10 cellular contexts compared by ENCODE assay signal in genomic region chr17:77728022-77728671, GRCh38.
DNase-seq lines count a peak whose midpoint lies in the region; TF ChIP-seq lines count a peak whose summit lies in the region.
"Had no signal": no experiment of that assay in that cellular context is flagged by ENCODE, and none has a peak within 500 bp of the region (broad histone marks: within the 10 kb centered on the region; RNA-seq: fewer than 3 reads in every experiment).

No MANE protein-coding gene starts in this region.

- H3K9me3 ChIP-seq in left ventricle myocardium inferior (replicated peaks) (peaks cover 14% of the 10 kb centered on the region), uterus (no peaks in the 10 kb centered on the region)
- no peaks in the 10 kb centered on the region for H3K9me3 ChIP-seq in effector memory CD4-positive, alpha-beta T cell (ENCODE audit: control insufficient read depth, low read length)

- peaks cover 33% of the 10 kb centered on the region for H3K4me1 ChIP-seq in left ventricle myocardium inferior
- H3K4me1 ChIP-seq in uterus, result no peaks in the 10 kb centered on the region
- H3K4me1 ChIP-seq in effector memory CD4-positive, alpha-beta T cell (ENCODE audit: control insufficient read depth, insufficient read depth, low read length, poor library complexity, severe bottlenecking), result no peaks in the 10 kb centered on the region

- TF ChIP-seq CTCF in left ventricle myocardium inferior (IDR thresholded peaks at IDR 0.05; ENCODE audit: borderline replicate concordance) (peak; percentile 44), uterus (IDR thresholded peaks at IDR 0.05) (peak; percentile 11 to 41 (median 18))

- peak overlapping the region; percentile 88 for H3K27ac ChIP-seq in left ventricle myocardium inferior (replicated peaks)
- H3K27ac ChIP-seq in uterus, result peak overlapping the region; percentile 60 to 63
- no peak overlapping the region for H3K27ac ChIP-seq in effector memory CD4-positive, alpha-beta T cell (ENCODE audit: insufficient read depth, low read length, poor library complexity, severe bottlenecking)

- DNase-seq in activated effector memory CD4-positive, alpha-beta T cell treated with anti-CD3 and anti-CD28 coated beads, Interleukin-2, amount 50 U/mL, for 16 hours, result peak; percentile 30
- no peak for DNase-seq in activated effector memory CD4-positive, alpha-beta T cell treated with Interleukin-2 at 50 U/mL for 16 hours
- DNase-seq in SHP77 (lab: John Stamatoyannopoulos, UW) (peak; percentile 70 to 77), left ventricle myocardium inferior (peak; percentile 56), uterus (peak; percentile 65 to 69), GDM1 (lab: John Stamatoyannopoulos, UW) (no peak), LoVo (ENCODE audit: low spot score) (no peak)
- DNase-seq in effector memory CD4-positive, alpha-beta T cell, result no peak
- DNase-seq: CD4-positive, CD25-positive, alpha-beta regulatory T cell; dermis blood vessel endothelial cell had no signal

- H3K4me3 ChIP-seq in left ventricle myocardium inferior, result no peak overlapping the region
- no peak overlapping the region for H3K4me3 ChIP-seq in uterus
- no peak overlapping the region for H3K4me3 ChIP-seq in effector memory CD4-positive, alpha-beta T cell (ENCODE audit: insufficient read depth, low read depth, low read length, poor library complexity, severe bottlenecking)

- TF ChIP-seq POLR2A in uterus (IDR thresholded peaks at IDR 0.05), result no peak

- H3K36me3 ChIP-seq in left ventricle myocardium inferior (no peaks in the 10 kb centered on the region), uterus (no peaks in the 10 kb centered on the region)
- no peaks in the 10 kb centered on the region for H3K36me3 ChIP-seq in effector memory CD4-positive, alpha-beta T cell (ENCODE audit: control insufficient read depth, insufficient read depth, low read length)

- H3K27me3 ChIP-seq in left ventricle myocardium inferior (ENCODE audit: low read depth) (no peaks in the 10 kb centered on the region), uterus (no peaks in the 10 kb centered on the region)
- no peaks in the 10 kb centered on the region for H3K27me3 ChIP-seq in effector memory CD4-positive, alpha-beta T cell (replicated peaks; ENCODE audit: control insufficient read depth, insufficient read depth, low read length, poor library complexity, severe bottlenecking)

- intact Hi-C loops in left ventricle myocardium inferior (cut with micrococcal nuclease), result no loop called here
- intact Hi-C loops in uterus (cut with DNase I; ENCODE audit: low total_unique reads), result no loop called here

Comparison
In these comparisons a context has a peak if more than half of its experiments do, and no peak if none do; other contexts are left out.
1. DNase-seq: peak in activated effector memory CD4-positive, alpha-beta T cell treated with anti-CD3 and anti-CD28 coated beads, Interleukin-2, amount 50 U/mL, for 16 hours (single experiment), SHP77 (2 of 2), left ventricle myocardium inferior (single experiment) and uterus (2 of 2); none in activated effector memory CD4-positive, alpha-beta T cell treated with Interleukin-2 at 50 U/mL for 16 hours (single experiment), GDM1 (single experiment), LoVo (single experiment) and effector memory CD4-positive, alpha-beta T cell (0 of 3).